In genomic region chr2:12918138-12918840, GRCh38 we compare ENCODE assay signal across 14 cellular contexts.
A peak's percentile ranks its signal among the peaks of the same experiment; 100 is the strongest.
DNase-seq lines count a peak whose midpoint lies in the region; ATAC-seq and TF ChIP-seq lines count a peak whose summit lies in the region.
"Had no signal": no experiment of that assay in that cellular context is flagged by ENCODE, and none has a peak within 500 bp of the region (broad histone marks: within the 10 kb centered on the region; RNA-seq: fewer than 3 reads in every experiment).

No MANE protein-coding gene starts in this region.

- TF ChIP-seq POLR2A in body of pancreas (IDR thresholded peaks at IDR 0.05) (no peak), prostate gland (IDR thresholded peaks at IDR 0.05) (no peak), vagina (IDR thresholded peaks at IDR 0.05) (no peak)

- WGBS in body of pancreas, 2 donors, result 39 to 43% methylated on average over 7 of the region's 7 CpGs
- WGBS in heart right ventricle, 2 donors, result 53 to 54% methylated on average over 7 of the region's 7 CpGs
- 35% methylated on average over 7 of the region's 7 CpGs for WGBS in prostate gland

- DNase-seq in body of pancreas, result no peak
- DNase-seq in heart right ventricle, result no peak
- no peak for DNase-seq in prostate gland (ENCODE audit: low spot score)
- DNase-seq in vagina (ENCODE audit: extremely low spot score in 2 of 2), result no peak
- DNase-seq in stimulated activated CD4-positive, alpha-beta T cell treated with anti-CD3 and anti-CD28 coated beads, Interleukin-4, amount 100 ng/mL, for 1 hour, result no peak
- DNase-seq: CD8-positive, alpha-beta T cell; effector CD8-positive, alpha-beta T cell; NCI-H1930; NCI-H748 treated with DMSO at 0.1 percent for 48 hours; SHP77; stimulated activated CD4-positive, alpha-beta T cell treated with anti-CD3 and anti-CD28 coated beads, Interleukin-1b, Interleukin-23, amount 100 ng/mL, for 48 hours; T1000 had no signal

- H3K36me3 ChIP-seq in body of pancreas (replicated peaks in 1 of 2; ENCODE audit: insufficient read depth in 1 of 2, low read depth in 2 of 2) (no peaks in the 10 kb centered on the region), heart right ventricle (no peaks in the 10 kb centered on the region), prostate gland (no peaks in the 10 kb centered on the region), vagina (no peaks in the 10 kb centered on the region)

- no peaks in the 10 kb centered on the region for H3K9me3 ChIP-seq in body of pancreas
- H3K9me3 ChIP-seq in heart right ventricle, result no peaks in the 10 kb centered on the region
- H3K9me3 ChIP-seq in prostate gland, result no peaks in the 10 kb centered on the region
- no peaks in the 10 kb centered on the region for H3K9me3 ChIP-seq in vagina

- H3K27ac ChIP-seq in body of pancreas, result peak overlapping the region; percentile 29 to 72 (median 54)
- H3K27ac ChIP-seq in heart right ventricle, result peak overlapping the region; percentile 27 to 86 (median 76)
- H3K27ac ChIP-seq in prostate gland, result peak overlapping the region; percentile 28 to 53
- peak overlapping the region; percentile 34 for H3K27ac ChIP-seq in vagina

- intact Hi-C loops in body of pancreas (cut with DNase I), result no loop called here
- intact Hi-C loops in heart right ventricle (cut with DNase I), result loop anchor here in 3 of 10 donors (5.0 to 10.0 kb wide), 4 partner anchors 71 to 101 kb away; no protein-coding TSS in a partner anchor
- intact Hi-C loops in prostate gland (cut with DNase I), result loop anchor here (5.0 kb wide), 1 partner anchor 131 kb away; no protein-coding TSS in a partner anchor
- intact Hi-C loops in vagina (cut with DNase I), result loop anchor here (5.0 kb wide), 1 partner anchor 96 kb away; no protein-coding TSS in a partner anchor

- H3K27me3 ChIP-seq in body of pancreas (no peaks in the 10 kb centered on the region), heart right ventricle (no peaks in the 10 kb centered on the region), prostate gland (replicated peaks; ENCODE audit: insufficient read depth) (no peaks in the 10 kb centered on the region), vagina (no peaks in the 10 kb centered on the region)

- H3K4me1 ChIP-seq in body of pancreas (peaks cover 21% of the 10 kb centered on the region), heart right ventricle (peaks cover 0 to 29% (median 21%) of the 10 kb centered on the region in 9 donors), prostate gland (replicated peaks) (peaks cover 5% of the 10 kb centered on the region), vagina (peaks cover 7% of the 10 kb centered on the region)

- ATAC-seq in body of pancreas, result peak; percentile 83
- ATAC-seq in heart right ventricle, result peak; percentile 30 to 82 (median 63)
- ATAC-seq in HG03439 (IDR thresholded peaks at IDR 0.05; ENCODE audit: unreplicated experiment), result no peak
- ATAC-seq in GM18867 (IDR thresholded peaks at IDR 0.05; ENCODE audit: unreplicated experiment), result no peak
- ATAC-seq: CD8-positive, alpha-beta T cell had no signal

- H3K4me3 ChIP-seq in body of pancreas (no peak overlapping the region), heart right ventricle (peak overlapping the region in 1 of 10 donors; percentile 2), prostate gland (no peak overlapping the region), vagina (no peak overlapping the region)

- no peak for TF ChIP-seq CTCF in body of pancreas (IDR thresholded peaks at IDR 0.05)
- no peak for TF ChIP-seq CTCF in heart right ventricle (IDR thresholded peaks at IDR 0.05)
- TF ChIP-seq CTCF in prostate gland (IDR thresholded peaks at IDR 0.05), result no peak
- no peak for TF ChIP-seq CTCF in vagina (IDR thresholded peaks at IDR 0.05)

Comparison
In these comparisons a context has a peak if more than half of its experiments do, and no peak if none do; other contexts are left out.
1. ATAC-seq: peak in body of pancreas (single experiment) and heart right ventricle (8 of 8); none in HG03439 (single experiment) and GM18867 (single experiment).
2. Peak in every context shown above with its lines, with median percentiles within 50 percentile points of each other: H3K27ac ChIP-seq.